8 cellular contexts compared by ENCODE assay signal in genomic region chr2:30232801-30233130, GRCh38.
DNase-seq lines count a peak whose midpoint lies in the region; ATAC-seq and TF ChIP-seq lines count a peak whose summit lies in the region.

No MANE protein-coding gene starts in this region.

- H3K9ac ChIP-seq in OCI-LY3 (ENCODE audit: low read length): peak overlapping the region; percentile 71
- H3K9ac ChIP-seq in muscle layer of colon (ENCODE audit: low read length): peak overlapping the region; percentile 44

- H3K79me2 ChIP-seq in OCI-LY3 (ENCODE audit: low read length): no peaks in the 10 kb centered on the region

- no peak for ATAC-seq in GM18867 (IDR thresholded peaks at IDR 0.05; ENCODE audit: unreplicated experiment)

- H3K36me3 ChIP-seq in GM06990 (ENCODE audit: control insufficient read depth, insufficient read depth, low read length) (peaks cover 6% of the 10 kb centered on the region), OCI-LY3 (replicated peaks; ENCODE audit: low read depth, low read length) (peaks cover 19% of the 10 kb centered on the region), muscle layer of colon (ENCODE audit: insufficient read depth, low read length) (no peaks in the 10 kb centered on the region)

- H3K4me2 ChIP-seq in OCI-LY3 (ENCODE audit: low read length): peak overlapping the region; percentile 97

- H3K4me1 ChIP-seq in OCI-LY3 (ENCODE audit: low read length) (peaks cover 36% of the 10 kb centered on the region), muscle layer of colon (ENCODE audit: insufficient read depth, low read length) (peaks cover 20% of the 10 kb centered on the region)

- DNase-seq in GM06990 (ENCODE audit: extremely low read depth, insufficient read length) (no peak), RKO (ENCODE audit: low spot score) (no peak), medulla oblongata (ENCODE audit: extremely low spot score) (no peak), 8988T (no peak)
- peak; percentile 54 for DNase-seq in central memory CD4-positive, alpha-beta T cell

- TF ChIP-seq CTCF in GM06990 (IDR thresholded peaks at IDR 0.05; ENCODE audit: insufficient read depth, low read length, poor library complexity, severe bottlenecking): no peak
- no peak for TF ChIP-seq CTCF in OCI-LY3 (IDR thresholded peaks at IDR 0.05; ENCODE audit: low read depth, low read length)

- H3K9me3 ChIP-seq in OCI-LY3 (ENCODE audit: insufficient read depth, low read length): peaks cover 10% of the 10 kb centered on the region
- H3K9me3 ChIP-seq in muscle layer of colon (ENCODE audit: low read length): no peaks in the 10 kb centered on the region

- H3K27me3 ChIP-seq in GM06990 (replicated peaks; ENCODE audit: control insufficient read depth, insufficient read depth, low read length) (no peaks in the 10 kb centered on the region; the same call in 1 of the 2 replicates), OCI-LY3 (ENCODE audit: low read depth, low read length) (peaks cover 53% of the 10 kb centered on the region), muscle layer of colon (ENCODE audit: control insufficient read depth in 1 of 2, insufficient read depth in 2 of 2, low read length in 2 of 2) (no peaks in the 10 kb centered on the region)

- H4K20me1 ChIP-seq in OCI-LY3 (ENCODE audit: insufficient read depth, low read length): no peaks in the 10 kb centered on the region; the same call in 1 of the 2 replicates

- H3K4me3 ChIP-seq in GM06990 (replicated peaks; ENCODE audit: low read depth, low read length): peak overlapping the region; percentile 74
- H3K4me3 ChIP-seq in OCI-LY3 (ENCODE audit: low read length): peak overlapping the region; percentile 86
- H3K4me3 ChIP-seq in muscle layer of colon (ENCODE audit: low read depth in 1 of 2, low read length in 2 of 2): peak overlapping the region; percentile 75 to 79

- H3K27ac ChIP-seq in OCI-LY3 (ENCODE audit: low read length) (no peak overlapping the region), muscle layer of colon (ENCODE audit: low read depth, low read length) (peak overlapping the region; percentile 86)

- peak overlapping the region; percentile 78 for H2AFZ ChIP-seq in OCI-LY3 (ENCODE audit: low read depth, low read length)
